21 cellular contexts compared by ENCODE assay signal in the genomic region with DNA sequence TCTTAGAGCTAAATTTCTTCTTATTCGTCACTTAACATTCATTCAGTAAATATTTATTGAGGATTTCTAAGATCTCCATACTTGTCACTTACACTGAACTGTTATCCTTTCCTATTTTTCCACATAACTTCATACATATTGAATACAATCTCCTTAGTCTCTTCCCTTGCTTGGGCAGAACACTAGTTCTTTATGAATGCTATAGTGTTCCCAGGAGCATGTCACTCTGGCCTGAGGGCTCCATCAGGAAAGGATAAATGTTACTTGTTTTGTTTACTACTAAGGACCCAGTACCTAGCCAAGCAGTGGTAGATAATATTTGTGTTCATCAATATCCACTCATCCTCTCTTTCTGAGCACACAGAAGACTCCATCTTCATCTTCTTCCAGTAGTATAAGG.
DNase-seq lines count a peak whose midpoint lies in the region; ATAC-seq and TF ChIP-seq lines count a peak whose summit lies in the region.
"Had no signal": no experiment of that assay in that cellular context is flagged by ENCODE, and none has a peak within 500 bp of the region (broad histone marks: within the 10 kb centered on the region; RNA-seq: fewer than 3 reads in every experiment).

No MANE protein-coding gene starts in this region.

- H3K27ac ChIP-seq in adrenal gland = no peak overlapping the region
- H3K27ac ChIP-seq: 22Rv1; A549; BLaER1 treated with 17β-estradiol and CSF1 and Interleukin-3, amounts not matched to agents 10 nM and 100 nM; C4-2B had no signal

- no peaks in the 10 kb centered on the region for H3K36me3 Mint-ChIP-seq in naive thymus-derived CD8-positive, alpha-beta T cell
- H3K36me3 Mint-ChIP-seq: CD8-positive, alpha-beta T cell had no signal

- no peaks in the 10 kb centered on the region for H3K27me3 Mint-ChIP-seq in naive thymus-derived CD8-positive, alpha-beta T cell
- H3K27me3 Mint-ChIP-seq: B cell; CD4-positive, alpha-beta T cell had no signal

- TF ChIP-seq POLR2A in adrenal gland (IDR thresholded peaks at IDR 0.05) = no peak

- H3K4me1 Mint-ChIP-seq in naive thymus-derived CD8-positive, alpha-beta T cell = no peaks in the 10 kb centered on the region
- H3K4me1 Mint-ChIP-seq: B cell had no signal

- WGBS in adrenal gland, 4 donors = 96 to 100% (median 97%) methylated on average over 1 of the region's 1 CpG

- no peak for TF ChIP-seq CTCF in adrenal gland (IDR thresholded peaks at IDR 0.05)

- H3K9me3 Mint-ChIP-seq in naive thymus-derived CD8-positive, alpha-beta T cell = no peaks in the 10 kb centered on the region
- H3K9me3 Mint-ChIP-seq: CD4-positive, alpha-beta T cell; CD8-positive, alpha-beta T cell had no signal

- intact Hi-C loops in adrenal gland (cut with DNase I) = no loop called here

- no peaks in the 10 kb centered on the region for H3K36me3 ChIP-seq in adrenal gland (replicated peaks in 1 of 2)
- H3K36me3 ChIP-seq: BLaER1 treated with 17β-estradiol and CSF1 and Interleukin-3, amounts not matched to agents 10 nM and 100 nM had no signal

- H3K4me1 ChIP-seq in adrenal gland (replicated peaks in 1 of 2) = no peaks in the 10 kb centered on the region
- H3K4me1 ChIP-seq: A549; BLaER1 treated with 17β-estradiol and CSF1 and Interleukin-3, amounts not matched to agents 10 nM and 100 nM had no signal

- POLR2A ChIA-PET in naive thymus-derived CD8-positive, alpha-beta T cell (lab: Charles Lee) = no interaction called here

- no peaks in the 10 kb centered on the region for H3K27me3 ChIP-seq in adrenal gland
- H3K27me3 ChIP-seq: BLaER1 treated with 17β-estradiol and CSF1 and Interleukin-3, amounts not matched to agents 10 nM and 100 nM had no signal

- H3K9me3 ChIP-seq in adrenal gland (replicated peaks in 1 of 3) = no peaks in the 10 kb centered on the region
- H3K9me3 ChIP-seq: A549; BLaER1 treated with 17β-estradiol and CSF1 and Interleukin-3, amounts not matched to agents 10 nM and 100 nM had no signal

- no peak overlapping the region for H3K4me3 ChIP-seq in adrenal gland
- H3K4me3 ChIP-seq: A549; BLaER1 treated with 17β-estradiol and CSF1 and Interleukin-3, amounts not matched to agents 10 nM and 100 nM had no signal

- ATAC-seq in naive thymus-derived CD8-positive, alpha-beta T cell = no peak
- ATAC-seq: A549; CD8-positive, alpha-beta T cell had no signal

- DNase-seq in COLO829 (ENCODE audit: low spot score) (peak; percentile 28), SK-MEL-5 (ENCODE audit: low read depth, low spot score) (peak; percentile 74), foreskin melanocyte (peak; percentile 72), EL (no peak), adrenal gland (no peak)
- DNase-seq in naive thymus-derived CD8-positive, alpha-beta T cell = no peak
- DNase-seq: AML-193; CD4-positive, alpha-beta T cell; CD8-positive, alpha-beta T cell; COR-L47; DMS 273 treated with DMSO at 0.1 percent for 48 hours; DMS153; DMS53; DMS79; DND-41; GF-D8 had no signal

- H3K4me3 Mint-ChIP-seq in naive thymus-derived CD8-positive, alpha-beta T cell = no peak overlapping the region
- H3K4me3 Mint-ChIP-seq: B cell; CD4-positive, alpha-beta T cell; CD8-positive, alpha-beta T cell had no signal

- in situ Hi-C loops in SK-MEL-5 (cut with HindIII; ENCODE audit: low pct_unique_long_range_greater_than_20kb, low sequenced_read_pairs) = no loop called here

- no peak overlapping the region for H3K27ac Mint-ChIP-seq in naive thymus-derived CD8-positive, alpha-beta T cell
- H3K27ac Mint-ChIP-seq: B cell; CD4-positive, alpha-beta T cell; CD8-positive, alpha-beta T cell had no signal

Comparison
In these comparisons a context has a peak if more than half of its experiments do, and no peak if none do; other contexts are left out.
1. DNase-seq: peak in COLO829 (single experiment), SK-MEL-5 (single experiment) and foreskin melanocyte (single experiment); none in EL (single experiment), adrenal gland (0 of 7) and naive thymus-derived CD8-positive, alpha-beta T cell (0 of 10).